In genomic region chr12:52020539-52021336, GRCh38 we compare ENCODE assay signal across 8 cellular contexts. TPM values are rescaled to one million over a fixed set of nuclear protein-coding genes. Genes with fewer than 3 reads are reported as not detected.
DNase-seq lines count a peak whose midpoint lies in the region; ATAC-seq, FAIRE-seq and TF ChIP-seq lines count a peak whose summit lies in the region.

No MANE protein-coding gene starts in this region.

- WGBS in heart right ventricle, 2 donors, result 33% methylated on average over 9 of the region's 9 CpGs
- 23 to 30% (median 28%) methylated on average over 9 of the region's 9 CpGs for WGBS in small intestine, 3 donors

- ATAC-seq in heart right ventricle, result peak in 4 of 8 donors; percentile 12 to 21 (median 19)

- peaks cover 18% of the 10 kb centered on the region for H3K4me1 ChIP-seq in HUES6 (ENCODE audit: control insufficient read depth, insufficient read depth, low read length)
- H3K4me1 ChIP-seq in Peyer's patch, result peaks cover 0 to 18% (median 8%) of the 10 kb centered on the region in 4 donors
- peaks cover 5 to 40% (median 25%) of the 10 kb centered on the region in 9 donors for H3K4me1 ChIP-seq in heart right ventricle
- H3K4me1 ChIP-seq in small intestine (ENCODE audit: control insufficient read depth in 2 of 2, insufficient read depth in 1 of 2, low read depth in 1 of 2, low read length in 1 of 2), result peaks cover 0 to 1% of the 10 kb centered on the region in 2 donors

- H3K27me3 ChIP-seq in HUES6 (ENCODE audit: control insufficient read depth, insufficient read depth, low read length), result peaks cover 49% of the 10 kb centered on the region
- no peaks in the 10 kb centered on the region for H3K27me3 ChIP-seq in Peyer's patch
- peaks cover 0 to 7% (median 0%) of the 10 kb centered on the region in 7 donors for H3K27me3 ChIP-seq in heart right ventricle
- H3K27me3 ChIP-seq in small intestine (ENCODE audit: control insufficient read depth in 2 of 2, insufficient read depth in 2 of 2, low read length in 2 of 2), result no peaks in the 10 kb centered on the region

- intact Hi-C loops in heart right ventricle (cut with DNase I), result loop anchor here in 3 of 10 donors (1.0 to 2.0 kb wide), 2 partner anchors 16 kb away; no protein-coding TSS in a partner anchor

- no peak overlapping the region for H3K9ac ChIP-seq in HUES6 (ENCODE audit: low read length)

- no peak overlapping the region for H3K27ac ChIP-seq in HUES6 (ENCODE audit: low read depth, low read length)
- H3K27ac ChIP-seq in Peyer's patch, result no peak overlapping the region
- H3K27ac ChIP-seq in heart right ventricle, result no peak overlapping the region
- no peak overlapping the region for H3K27ac ChIP-seq in small intestine (ENCODE audit: low read depth in 1 of 2, low read length in 1 of 2)

- peak; percentile 12 for DNase-seq in GF-D8 (lab: John Stamatoyannopoulos, UW)
- peak; percentile 58 to 83 (median 75) for DNase-seq in Peyer's patch
- DNase-seq in activated gamma-delta T cell treated with anti-CD3 and anti-CD28 coated beads, Interleukin-2, amount 50 U/mL, for 16 hours (ENCODE audit: low read depth), result peak; percentile 51
- DNase-seq in heart right ventricle, result peak in 1 of 2 donors; percentile 55
- DNase-seq in stimulated activated CD4-positive, alpha-beta T cell treated with anti-CD3 and anti-CD28 coated beads, Interleukin-15, amount 100 ng/mL, for 1 hour (ENCODE audit: low read depth in 1 of 2, low spot score in 1 of 2), result peak; percentile 40 to 50
- DNase-seq in NCI-H187 treated with DMSO at 0.1 percent for 48 hours (lab: John Stamatoyannopoulos, UW), result no peak
- DNase-seq in small intestine, result no peak

- H3K4me3 ChIP-seq in HUES6 (ENCODE audit: low read depth, low read length) (peak overlapping the region; percentile 41), Peyer's patch (no peak overlapping the region), heart right ventricle (no peak overlapping the region), small intestine (ENCODE audit: low read depth in 1 of 2, low read length in 2 of 2) (no peak overlapping the region)

- H3K9me3 ChIP-seq in HUES6 (ENCODE audit: control insufficient read depth, insufficient read depth, low read depth, low read length) (no peaks in the 10 kb centered on the region), Peyer's patch (no peaks in the 10 kb centered on the region), heart right ventricle (no peaks in the 10 kb centered on the region), small intestine (ENCODE audit: control insufficient read depth, low read depth) (no peaks in the 10 kb centered on the region)

- TF ChIP-seq CTCF in Peyer's patch (IDR thresholded peaks at IDR 0.05) (peak; percentile 53 to 74 (median 58)), heart right ventricle (IDR thresholded peaks at IDR 0.05) (peak; percentile 37 to 78 (median 72))

- FAIRE-seq in small intestine (lab: Jason Lieb, UNC), result no peak

- TF ChIP-seq POLR2A in Peyer's patch (IDR thresholded peaks at IDR 0.05), result no peak

- H3K36me3 ChIP-seq in HUES6 (ENCODE audit: control insufficient read depth, insufficient read depth, low read length) (no peaks in the 10 kb centered on the region), Peyer's patch (no peaks in the 10 kb centered on the region), heart right ventricle (peaks cover 0 to 3% (median 0%) of the 10 kb centered on the region in 9 donors), small intestine (ENCODE audit: control insufficient read depth in 2 of 2, insufficient read depth in 2 of 2, low read length in 2 of 2) (no peaks in the 10 kb centered on the region)

RNA-seq across cellular contexts. Expression of gene TAMALIN, which starts 14.0 kb away (rescaled TPM):
- total RNA-seq in Peyer's patch (100 to 1,000 TPM in 1 of 4 donors, 10 to 100 TPM in 1, 1 to 10 TPM in 2; 1.2 to 112 (median 16.2) TPM), heart right ventricle (10 to 100 TPM; 16.6 to 47.0 (median 23.9) TPM)
- polyA plus RNA-seq in heart right ventricle (10 to 100 TPM; 27.2 to 58.8 TPM), small intestine (10 to 100 TPM in 2 of 3 donors, 1 to 10 TPM in 1; 3.8 to 32.5 (median 13.2) TPM)

RNA-seq across cellular contexts. Expression of gene NR4A1, which starts 30.5 kb away (rescaled TPM):
- total RNA-seq in Peyer's patch (100 to 1,000 TPM in 1 of 4 donors, 10 to 100 TPM in 2, 1 to 10 TPM in 1; 3.9 to 265 (median 42.2) TPM), heart right ventricle (100 to 1,000 TPM in 6 of 10 donors, 10 to 100 TPM in 4; 34.6 to 588 (median 105) TPM)
- polyA plus RNA-seq in heart right ventricle (10 to 100 TPM; 53.2 to 83.0 TPM), small intestine (100 to 1,000 TPM in 1 of 3 donors, 10 to 100 TPM in 1, 1 to 10 TPM in 1; 6.7 to 100 (median 15.1) TPM)

RNA-seq across cellular contexts. Expression of gene ATG101, which starts 49.0 kb away (rescaled TPM):
- 10 to 100 TPM; 31.5 to 39.6 (median 33.9) TPM for total RNA-seq in Peyer's patch
- 10 to 100 TPM; 17.5 to 31.8 (median 22.2) TPM for total RNA-seq in heart right ventricle
- 10 to 100 TPM; 14.6 to 90.2 TPM for polyA plus RNA-seq in heart right ventricle
- 10 to 100 TPM; 49.2 to 65.1 (median 61.7) TPM for polyA plus RNA-seq in small intestine

RNA-seq across cellular contexts. Expression of gene SMIM41, which starts 58.8 kb away (rescaled TPM):
- total RNA-seq in Peyer's patch (1 to 10 TPM in 2 of 4 donors, not detected in 2; 1.4 to 6.6 TPM), heart right ventricle (under 1 TPM in 3 of 10 donors, not detected in 7; 0.19 to 0.52 (median 0.26) TPM)
- polyA plus RNA-seq in heart right ventricle (under 1 TPM in 1 of 2 donors, not detected in 1; 0.29 TPM), small intestine (1 to 10 TPM in 1 of 3 donors, under 1 TPM in 1, not detected in 1; 0.46 to 1.6 TPM)

Comparison
In these comparisons a context has a peak if more than half of its experiments do, and no peak if none do; other contexts are left out.
1. DNase-seq: peak in GF-D8 (single experiment), Peyer's patch (3 of 3), activated gamma-delta T cell treated with anti-CD3 and anti-CD28 coated beads, Interleukin-2, amount 50 U/mL, for 16 hours (single experiment) and stimulated activated CD4-positive, alpha-beta T cell treated with anti-CD3 and anti-CD28 coated beads, Interleukin-15, amount 100 ng/mL, for 1 hour (2 of 2); none in NCI-H187 treated with DMSO at 0.1 percent for 48 hours (single experiment) and small intestine (single experiment).